In genomic region chrX:96453139-96453538, GRCh38 we compare ENCODE assay signal across 11 cellular contexts.
DNase-seq lines count a peak whose midpoint lies in the region; ATAC-seq and TF ChIP-seq lines count a peak whose summit lies in the region.
"Had no signal": no experiment of that assay in that cellular context is flagged by ENCODE, and none has a peak within 500 bp of the region (broad histone marks: within the 10 kb centered on the region; RNA-seq: fewer than 3 reads in every experiment).

No MANE protein-coding gene starts in this region.

- no peaks in the 10 kb centered on the region for H3K27me3 Mint-ChIP-seq in activated B cell treated with CpG ODN at 0.5 μM for 24 hours
- H3K27me3 Mint-ChIP-seq in mesothelial cell of epicardium (ENCODE audit: low read depth) = no peaks in the 10 kb centered on the region
- H3K27me3 Mint-ChIP-seq: B cell had no signal

- CTCF ChIA-PET in activated B cell treated with CpG ODN at 0.5 μM for 24 hours (lab: Charles Lee) = no interaction called here

- no peak overlapping the region for H3K4me3 ChIP-seq in GM12865 (ENCODE audit: low read depth, low read length)

- no peak overlapping the region for H3K4me3 Mint-ChIP-seq in activated B cell treated with CpG ODN at 0.5 μM for 24 hours
- H3K4me3 Mint-ChIP-seq in mesothelial cell of epicardium = no peak overlapping the region
- H3K4me3 Mint-ChIP-seq: B cell had no signal

- DNase-seq in GM12865 (ENCODE audit: low read depth) (peak; percentile 42), activated B cell treated with CpG ODN at 0.5 μM for 24 hours (no peak), globus pallidus (ENCODE audit: low spot score) (no peak), mesothelial cell of epicardium (ENCODE audit: low spot score in 2 of 2, unreplicated experiment in 2 of 2) (no peak), NCI-H748 treated with DMSO at 0.1 percent for 48 hours (lab: John Stamatoyannopoulos, UW) (no peak)
- no peak for DNase-seq in stimulated activated CD4-positive, alpha-beta T cell treated with anti-CD3 and anti-CD28 coated beads, Interleukin-12 subunit alpha, Interleukin-12 subunit beta, amount 100 ng/mL, for 4 hours
- DNase-seq: activated CD8-positive, alpha-beta memory T cell treated with anti-CD3 and anti-CD28 coated beads, Interleukin-2, amount 50 U/mL, for 4 hours; retina had no signal

- POLR2A ChIA-PET in activated B cell treated with CpG ODN at 0.5 μM for 24 hours (lab: Charles Lee) = no interaction called here

- intact Hi-C loops in activated B cell treated with CpG ODN at 0.5 μM for 24 hours (cut with micrococcal nuclease) = loop anchor here (10.0 kb wide), 1 partner anchor 232 kb away; the partner anchor contains the start of gene DIAPH2

- TF ChIP-seq CTCF in GM12865 (IDR thresholded peaks at IDR 0.05; ENCODE audit: insufficient read depth, low read depth, low read length, missing control alignments) = no peak
- no peak for TF ChIP-seq CTCF in activated B cell treated with CpG ODN at 0.5 μM for 24 hours (IDR thresholded peaks at IDR 0.05)
- no peak for TF ChIP-seq CTCF in mesothelial cell of epicardium (IDR thresholded peaks at IDR 0.05; ENCODE audit: unreplicated experiment)

- no peaks in the 10 kb centered on the region for H3K9me3 Mint-ChIP-seq in activated B cell treated with CpG ODN at 0.5 μM for 24 hours
- peaks cover 4% of the 10 kb centered on the region for H3K9me3 Mint-ChIP-seq in mesothelial cell of epicardium

- H3K27ac Mint-ChIP-seq in activated B cell treated with CpG ODN at 0.5 μM for 24 hours (no peak overlapping the region), mesothelial cell of epicardium (no peak overlapping the region)
- H3K27ac Mint-ChIP-seq: B cell had no signal

- H3K4me1 Mint-ChIP-seq in activated B cell treated with CpG ODN at 0.5 μM for 24 hours (no peaks in the 10 kb centered on the region), mesothelial cell of epicardium (peaks cover 2% of the 10 kb centered on the region)
- H3K4me1 Mint-ChIP-seq: B cell had no signal

- peak; percentile 70 for ATAC-seq in GM19467 (IDR thresholded peaks at IDR 0.05; ENCODE audit: unreplicated experiment)
- ATAC-seq in HG02973 (IDR thresholded peaks at IDR 0.05; ENCODE audit: unreplicated experiment) = peak; percentile 81
- peak; percentile 54 for ATAC-seq in activated B cell treated with CpG ODN at 0.5 μM for 24 hours (ENCODE audit: low read depth)

- no peaks in the 10 kb centered on the region for H3K36me3 Mint-ChIP-seq in activated B cell treated with CpG ODN at 0.5 μM for 24 hours (ENCODE audit: low read depth)
- no peaks in the 10 kb centered on the region for H3K36me3 Mint-ChIP-seq in mesothelial cell of epicardium
